3 cellular contexts compared by ENCODE assay signal in genomic region chr3:163915279-163915678, GRCh38.
TF ChIP-seq lines count a peak whose summit lies in the region.

No MANE protein-coding gene starts in this region.

TF ChIP-seq in A549, 52 proteins besides CTCF, POLR2A, EP300 and RAD21:
- TF ChIP-seq MAFK (IDR thresholded peaks at IDR 0.05; ENCODE audit: partially characterized antibody) (peak; percentile 31), CBX8 (IDR thresholded peaks at IDR 0.05) (no peak)

TF ChIP-seq in IMR-90, 13 proteins besides CTCF, POLR2A, EP300 and RAD21:
- TF ChIP-seq NFE2L2 (IDR thresholded peaks at IDR 0.05; ENCODE audit: low read depth, low read length) (no peak), USF2 (IDR thresholded peaks at IDR 0.05; ENCODE audit: low read depth, low read length) (no peak), CEBPB (IDR thresholded peaks at IDR 0.05; ENCODE audit: low read depth, low read length) (no peak), MAFK (IDR thresholded peaks at IDR 0.05; ENCODE audit: low read depth, low read length) (0 out of 2 replicates have a peak, but pooled peaks have one; percentile 29), MXI1 (IDR thresholded peaks at IDR 0.05; ENCODE audit: borderline replicate concordance, low read depth, low read length) (no peak)

TF ChIP-seq in H1, 55 proteins besides CTCF, POLR2A, EP300 and RAD21:
- TF ChIP-seq RNF2 (IDR thresholded peaks at IDR 0.05; ENCODE audit: borderline replicate concordance, low read depth, low read length, missing control alignments, poor library complexity, severe bottlenecking), result no peak
- TF ChIP-seq TBP (IDR thresholded peaks at IDR 0.05; ENCODE audit: low read depth, low read length), result no peak
- no peak for TF ChIP-seq SRF (IDR thresholded peaks at IDR 0.05; ENCODE audit: low read depth, low read length)
- no peak for TF ChIP-seq SAP30 (IDR thresholded peaks at IDR 0.05; ENCODE audit: insufficient read depth, insufficient replicate concordance, low read length)
- TF ChIP-seq ATF3 (IDR thresholded peaks at IDR 0.05; ENCODE audit: insufficient read depth, low read depth, low read length), result no peak
- no peak for TF ChIP-seq GABPA (IDR thresholded peaks at IDR 0.05; ENCODE audit: borderline replicate concordance, insufficient read depth, low read length)
- no peak for TF ChIP-seq RBBP5 (IDR thresholded peaks at IDR 0.05; ENCODE audit: borderline replicate concordance, low read depth, low read length)
- TF ChIP-seq SP2 (IDR thresholded peaks at IDR 0.05; ENCODE audit: low read length), result no peak
- TF ChIP-seq SUZ12 (IDR thresholded peaks at IDR 0.05; ENCODE audit: low read length), result no peak
- no peak for TF ChIP-seq TCF12 (IDR thresholded peaks at IDR 0.05; ENCODE audit: low read depth, low read length)
- no peak for TF ChIP-seq KDM4A (IDR thresholded peaks at IDR 0.05; ENCODE audit: low read depth, low read length, severe bottlenecking)
- no peak for TF ChIP-seq PHF8 (conservative IDR thresholded peaks at IDR 0.05; ENCODE audit: low read depth, low read length)
- TF ChIP-seq EZH2 (IDR thresholded peaks at IDR 0.05; ENCODE audit: low read depth, low read length, severe bottlenecking), result no peak
- no peak for TF ChIP-seq CHD2 (IDR thresholded peaks at IDR 0.05; ENCODE audit: low read length)
- no peak for TF ChIP-seq BRCA1 (IDR thresholded peaks at IDR 0.05; ENCODE audit: low read depth, low read length)
- TF ChIP-seq MAFK (IDR thresholded peaks at IDR 0.05; ENCODE audit: low read depth, low read length), result no peak
- TF ChIP-seq ZNF274 (IDR thresholded peaks at IDR 0.05; ENCODE audit: borderline replicate concordance, extremely low read depth, low read length), result no peak
- no peak for TF ChIP-seq TAF1 (IDR thresholded peaks at IDR 0.05; ENCODE audit: low read depth, low read length)
- no peak for TF ChIP-seq ASH2L (IDR thresholded peaks at IDR 0.05; ENCODE audit: low read length)
TF ChIP-seq in H1: peak in this region for 0.
